26 cellular contexts compared by ENCODE assay signal in genomic region chr6:1139155-1139890, GRCh38.
DNase-seq lines count a peak whose midpoint lies in the region; ATAC-seq, FAIRE-seq and TF ChIP-seq lines count a peak whose summit lies in the region.
"Had no signal": no experiment of that assay in that cellular context is flagged by ENCODE, and none has a peak within 500 bp of the region (broad histone marks: within the 10 kb centered on the region; RNA-seq: fewer than 3 reads in every experiment).

No MANE protein-coding gene starts in this region.

- POLR2A ChIA-PET in HepG2 (lab: Yijun Ruan, JAX) = no interaction called here
- POLR2A ChIA-PET in IMR-90 (lab: Charles Lee; ENCODE audit: unreplicated experiment) = no interaction called here

- in situ Hi-C loops in HepG2 (cut with HindIII; ENCODE audit: extremely low pct_ligation_motif_present, low pct_unique_long_range_greater_than_20kb) (no loop called here), IMR-90 (cut with MboI; ENCODE audit: low sequenced_read_pairs) (no loop called here)

- FAIRE-seq in HepG2 (lab: Jason Lieb, UNC) (no peak), endometrium (lab: Jason Lieb, UNC) (peak; percentile 45)
- FAIRE-seq: GM12878, GM12892, GM18507 had no signal

- no peak overlapping the region for H3K27ac ChIP-seq in HepG2 (ENCODE audit: extremely low read length, insufficient read depth, low read length)
- no peak overlapping the region for H3K27ac ChIP-seq in right lobe of liver
- H3K27ac ChIP-seq in IMR-90 (ENCODE audit: insufficient read depth, low read length) = no peak overlapping the region
- no peak overlapping the region for H3K27ac ChIP-seq in thyroid gland
- H3K27ac ChIP-seq: 22Rv1, BLaER1 had no signal

- TF ChIP-seq POLR2A in HepG2 (IDR thresholded peaks at IDR 0.05; ENCODE audit: insufficient read depth in 1 of 2, low read depth in 2 of 2, low read length in 2 of 2) = no peak
- no peak for TF ChIP-seq POLR2A in right lobe of liver (IDR thresholded peaks at IDR 0.05)
- no peak for TF ChIP-seq POLR2A in IMR-90 (IDR thresholded peaks at IDR 0.05; ENCODE audit: low read depth, low read length)
- TF ChIP-seq POLR2A in thyroid gland (IDR thresholded peaks at IDR 0.05) = no peak

- CTCF ChIA-PET in HepG2 (lab: Yijun Ruan, JAX; ENCODE audit: low intra/inter-chr PET ratio, low total read pairs) (no interaction called here), IMR-90 (lab: Yijun Ruan, JAX) (no interaction called here)

- ATAC-seq in HepG2 (no peak), right lobe of liver (no peak), IMR-90 (ENCODE audit: low read depth) (no peak)
- ATAC-seq: GM12878 had no signal

- no peak for TF ChIP-seq EP300 in HepG2 (IDR thresholded peaks at IDR 0.05; ENCODE audit: low read depth in 2 of 2, low read length in 2 of 2)
- no peak for TF ChIP-seq EP300 in HepG2 (CRISPR knock-in tag; IDR thresholded peaks at IDR 0.05; ENCODE audit: borderline replicate concordance)

- no peak overlapping the region for H3K56ac ChIP-seq in IMR-90 (ENCODE audit: extremely low read depth, insufficient read depth, low read length)

- no peak overlapping the region for H3K14ac ChIP-seq in IMR-90 (replicated peaks; ENCODE audit: low read depth, low read length)

- no peaks in the 10 kb centered on the region for H3K36me3 ChIP-seq in HepG2 (replicated peaks in 1 of 2; ENCODE audit: control insufficient read depth in 1 of 2, insufficient read depth in 2 of 2, low read length in 2 of 2)
- H3K36me3 ChIP-seq in right lobe of liver = no peaks in the 10 kb centered on the region
- H3K36me3 ChIP-seq in IMR-90 (ENCODE audit: control insufficient read depth, insufficient read depth, low read length) = no peaks in the 10 kb centered on the region
- H3K36me3 ChIP-seq in thyroid gland = no peaks in the 10 kb centered on the region
- H3K36me3 ChIP-seq: BE2C, BLaER1 had no signal

- no peak overlapping the region for H2BK5ac ChIP-seq in IMR-90 (ENCODE audit: low read depth, low read length, poor library complexity, severe bottlenecking)

- H3K9ac ChIP-seq in HepG2 (ENCODE audit: insufficient read depth, low read depth, low read length) (no peak overlapping the region), IMR-90 (ENCODE audit: low read depth, low read length) (no peak overlapping the region)
- H3K9ac ChIP-seq: BLaER1 had no signal

- no peak overlapping the region for H3K4ac ChIP-seq in IMR-90 (ENCODE audit: low read depth, low read length)

- no peak overlapping the region for H3K18ac ChIP-seq in IMR-90 (ENCODE audit: low read depth, low read length)

- TF ChIP-seq CTCF in HepG2 (CRISPR knock-in tag; IDR thresholded peaks at IDR 0.05) = no peak
- no peak for TF ChIP-seq CTCF in right lobe of liver (IDR thresholded peaks at IDR 0.05)
- no peak for TF ChIP-seq CTCF in IMR-90 (conservative IDR thresholded peaks at IDR 0.05; ENCODE audit: low read depth, low read length)
- TF ChIP-seq CTCF in thyroid gland (IDR thresholded peaks at IDR 0.05) = no peak

- intact Hi-C loops in HepG2 (cut with micrococcal nuclease; ENCODE audit: unreplicated experiment) (no loop called here), right lobe of liver (cut with DNase I) (no loop called here), IMR-90 (cut with micrococcal nuclease) (no loop called here), head of caudate nucleus (cut with DNase I) (no loop called here), thyroid gland (cut with DNase I) (no loop called here)

- H3K4me2 ChIP-seq in HepG2 (ENCODE audit: low read depth, low read length) = no peak overlapping the region
- H3K4me2 ChIP-seq in IMR-90 (ENCODE audit: low read depth, low read length) = no peak overlapping the region
- H3K4me2 ChIP-seq: BLaER1 had no signal

- no peak overlapping the region for H4K8ac ChIP-seq in IMR-90 (ENCODE audit: low read depth in 2 of 2, low read length in 2 of 2)

- H4K20me1 ChIP-seq in HepG2 (ENCODE audit: insufficient read depth, low read length) (no peaks in the 10 kb centered on the region), IMR-90 (ENCODE audit: insufficient read depth, low read length) (no peaks in the 10 kb centered on the region)
- H4K20me1 ChIP-seq: BLaER1 had no signal

- TF ChIP-seq RAD21 in HepG2 (CRISPR knock-in tag; IDR thresholded peaks at IDR 0.05) = no peak
- TF ChIP-seq RAD21 in IMR-90 (IDR thresholded peaks at IDR 0.05; ENCODE audit: low read length) = no peak

- H2BK15ac ChIP-seq in IMR-90 (ENCODE audit: low read depth, low read length) = no peak overlapping the region

- no peak overlapping the region for H2AK5ac ChIP-seq in IMR-90 (ENCODE audit: low read depth, low read length)

- peaks cover 7% of the 10 kb centered on the region; the same call in 1 of the 2 replicates for H3K9me1 ChIP-seq in IMR-90 (ENCODE audit: insufficient read depth, low read length)

- H3K23ac ChIP-seq in IMR-90 (ENCODE audit: low read depth, low read length) = no peak overlapping the region

- H3K9me3 ChIP-seq in HepG2 (ENCODE audit: low read length) = peaks cover 6% of the 10 kb centered on the region
- no peaks in the 10 kb centered on the region for H3K9me3 ChIP-seq in right lobe of liver
- H3K9me3 ChIP-seq in IMR-90 (ENCODE audit: control insufficient read depth, insufficient read depth, low read length) = peaks cover 2% of the 10 kb centered on the region
- H3K9me3 ChIP-seq in thyroid gland = no peaks in the 10 kb centered on the region
- H3K9me3 ChIP-seq: BE2C, BLaER1 had no signal

- no peaks in the 10 kb centered on the region for H3K4me1 ChIP-seq in HepG2 (ENCODE audit: insufficient read depth, low read length)
- peaks cover 0 to 3% (median 0%) of the 10 kb centered on the region in 4 donors for H3K4me1 ChIP-seq in right lobe of liver
- H3K4me1 ChIP-seq in IMR-90 (ENCODE audit: control insufficient read depth, insufficient read depth, low read length) = peaks cover 10% of the 10 kb centered on the region
- H3K4me1 ChIP-seq in thyroid gland = peaks cover 0 to 13% of the 10 kb centered on the region in 2 donors
- H3K4me1 ChIP-seq: BE2C, BLaER1 had no signal

- H3K27me3 ChIP-seq in HepG2 (ENCODE audit: control insufficient read depth in 1 of 2, insufficient read depth in 2 of 2, low read length in 2 of 2) (no peaks in the 10 kb centered on the region), right lobe of liver (no peaks in the 10 kb centered on the region), IMR-90 (ENCODE audit: control insufficient read depth, insufficient read depth, low read length) (no peaks in the 10 kb centered on the region; the same call in 1 of the 2 replicates), thyroid gland (no peaks in the 10 kb centered on the region)
- H3K27me3 ChIP-seq: BLaER1 had no signal

- no peak overlapping the region for H2AK9ac ChIP-seq in IMR-90 (replicated peaks; ENCODE audit: low read depth, low read length, poor library complexity)

- no peak overlapping the region for H2BK120ac ChIP-seq in IMR-90 (ENCODE audit: low read depth, low read length)

- no peak overlapping the region for H4K5ac ChIP-seq in IMR-90 (ENCODE audit: low read depth, low read length)

- H3K79me1 ChIP-seq in IMR-90 (ENCODE audit: low read depth in 1 of 2, low read length in 2 of 2) = no peaks in the 10 kb centered on the region

- DNase-seq in HepG2 (ENCODE audit: low spot score) (no peak), right lobe of liver (no peak), IMR-90 (no peak), head of caudate nucleus (no peak), thyroid gland (no peak)
- DNase-seq in central memory CD4-positive, alpha-beta T cell = no peak
- DNase-seq: ACHN; BE2C; C1 segment of cervical spinal cord; CD4-positive, alpha-beta memory T cell; CD4-positive, CD25-positive, alpha-beta regulatory T cell; CD8-positive, alpha-beta memory T cell; COR-L47; DMS 273 treated with DMSO at 0.1 percent for 48 hours; DMS153; DMS53; DMS79; DND-41; EL; GDM1 had no signal

- dilution Hi-C loops in IMR-90 (cut with HindIII; ENCODE audit: low sequenced_read_pairs, unreplicated experiment) = no loop called here

- no peak overlapping the region for H2AFZ ChIP-seq in HepG2 (ENCODE audit: low read length)
- no peak overlapping the region for H2AFZ ChIP-seq in IMR-90 (replicated peaks; ENCODE audit: low read length, poor library complexity)

- BruUV-seq in HepG2 (replicated peaks; lab: Mats Ljungman, UMichigan) (no TSS peak), IMR-90 (replicated peaks; lab: Mats Ljungman, UMichigan) (no TSS peak)

- no peak overlapping the region for H4K91ac ChIP-seq in IMR-90 (ENCODE audit: insufficient read depth, low read depth, low read length)

- no peak overlapping the region for H2BK20ac ChIP-seq in IMR-90 (ENCODE audit: low read depth, low read length)

- H3K79me2 ChIP-seq in HepG2 (ENCODE audit: insufficient read depth, low read length) = no peaks in the 10 kb centered on the region

- no peak overlapping the region for H3K4me3 ChIP-seq in HepG2 (replicated peaks in 1 of 3; ENCODE audit: insufficient read depth in 1 of 3, low read depth in 2 of 3, low read length in 3 of 3)
- no peak overlapping the region for H3K4me3 ChIP-seq in right lobe of liver
- H3K4me3 ChIP-seq in IMR-90 (ENCODE audit: insufficient read depth, low read depth, low read length) = no peak overlapping the region
- no peak overlapping the region for H3K4me3 ChIP-seq in thyroid gland (replicated peaks in 1 of 3)
- H3K4me3 ChIP-seq: BLaER1, GM12878 had no signal

- 61% methylated on average over 4 of the region's 4 CpGs for WGBS in HepG2 (ENCODE audit: low lambda C conversion rate)
- 42% methylated on average over 4 of the region's 4 CpGs for WGBS in right lobe of liver (ENCODE audit: insufficient coverage, low coverage, low lambda C conversion rate, missing lambda C conversion rate)
- no CpG with 5 or more reads among the region's 4 CpGs for WGBS in IMR-90 (ENCODE audit: extremely low coverage in 2 of 2, insufficient read length in 1 of 2), 2 experiments
- 72 to 81% methylated on average over 4 of the region's 4 CpGs for WGBS in thyroid gland, 2 donors

TF ChIP-seq in HepG2, 621 proteins besides CTCF, POLR2A, EP300 and RAD21 (continues in another document):
- TF ChIP-seq MAFF (IDR thresholded peaks at IDR 0.05; ENCODE audit: low read depth, low read length) (peak; percentile 71), MAFK (conservative IDR thresholded peaks at IDR 0.05 in 1 of 2, IDR thresholded peaks at IDR 0.05 in 1 of 2; ENCODE audit: low read length in 2 of 2) (peak; percentile 69 to 77)

TF ChIP-seq in IMR-90, 13 proteins besides CTCF, POLR2A, EP300 and RAD21:
- TF ChIP-seq MAFK (IDR thresholded peaks at IDR 0.05; ENCODE audit: low read depth, low read length) (peak; percentile 42; the same call in 1 of the 2 replicates), CEBPB (IDR thresholded peaks at IDR 0.05; ENCODE audit: low read depth, low read length) (no peak)
